9 cellular contexts compared by ENCODE assay signal in the genomic region with DNA sequence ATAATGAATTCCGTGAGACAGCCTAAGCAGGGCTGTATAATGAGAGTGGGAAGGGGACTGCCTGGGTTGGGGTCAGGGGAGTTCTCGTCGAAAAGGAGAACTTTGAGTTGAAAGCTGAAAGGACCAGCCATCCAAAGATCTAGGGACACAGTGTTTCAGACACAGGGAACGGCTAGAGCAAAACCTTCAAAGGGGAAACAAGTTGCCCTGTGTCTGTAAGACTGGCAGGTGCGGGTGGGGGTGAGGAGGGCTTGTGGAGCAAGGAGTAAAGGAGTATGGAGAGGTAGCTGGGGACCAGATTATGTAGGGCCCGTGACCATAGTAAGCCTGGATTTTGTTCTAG. TPM values are rescaled to one million over a fixed set of nuclear protein-coding genes. Genes with fewer than 3 reads are reported as not detected.
DNase-seq lines count a peak whose midpoint lies in the region; ATAC-seq and TF ChIP-seq lines count a peak whose summit lies in the region.
"Had no signal": no experiment of that assay in that cellular context is flagged by ENCODE, and none has a peak within 500 bp of the region (broad histone marks: within the 10 kb centered on the region; RNA-seq: fewer than 3 reads in every experiment).

No MANE protein-coding gene starts in this region.

- H3K9me2 ChIP-seq in OCI-LY7 (ENCODE audit: insufficient read depth, low read length), result no peaks in the 10 kb centered on the region

- intact Hi-C loops in OCI-LY7 (cut with micrococcal nuclease; ENCODE audit: unreplicated experiment), result no loop called here
- intact Hi-C loops in gastrocnemius medialis (cut with DNase I; ENCODE audit: low total_unique reads), result loop anchor here (10.0 kb wide), 2 partner anchors 255 to 365 kb away; a partner anchor contains a TSS

- BruUV-seq in OCI-LY7 (replicated peaks; lab: Mats Ljungman, UMichigan), result no TSS peak

- no peak for ATAC-seq in gastrocnemius medialis

- peak overlapping the region; percentile 94 for H3K4me3 ChIP-seq in OCI-LY7 (ENCODE audit: low read depth, low read length, poor library complexity, severe bottlenecking)
- H3K4me3 ChIP-seq in gastrocnemius medialis, result peak overlapping the region in 1 of 4 donors; percentile 88

- peaks cover 26% of the 10 kb centered on the region for H3K36me3 ChIP-seq in OCI-LY7 (ENCODE audit: insufficient read depth, low read length)
- H3K36me3 ChIP-seq in gastrocnemius medialis, result peaks cover 0 to 19% of the 10 kb centered on the region in 2 donors

- H3K27me3 Mint-ChIP-seq in T-helper 1 cell treated with Interleukin-12 subunit alpha and Interleukin-12 subunit beta and Interleukin-4 antibody, amounts not matched to agents 30 μg/mL and 1 μg/mL, for 36 hours (ENCODE audit: low read depth), result no peaks in the 10 kb centered on the region
- peaks cover 7% of the 10 kb centered on the region for H3K27me3 Mint-ChIP-seq in endothelial cell (ENCODE audit: unreplicated experiment)

- no peaks in the 10 kb centered on the region for H3K9me3 Mint-ChIP-seq in T-helper 1 cell treated with Interleukin-12 subunit alpha and Interleukin-12 subunit beta and Interleukin-4 antibody, amounts not matched to agents 30 μg/mL and 1 μg/mL, for 36 hours
- no peaks in the 10 kb centered on the region for H3K9me3 Mint-ChIP-seq in endothelial cell (ENCODE audit: unreplicated experiment)

- H3K4me1 ChIP-seq in OCI-LY7 (ENCODE audit: insufficient read depth, low read length, poor library complexity, severe bottlenecking) (peaks cover 37% of the 10 kb centered on the region), gastrocnemius medialis (peaks cover 31 to 33% of the 10 kb centered on the region in 2 donors)

- no peaks in the 10 kb centered on the region for H3K27me3 ChIP-seq in gastrocnemius medialis

- no peak for TF ChIP-seq POLR2A in gastrocnemius medialis (IDR thresholded peaks at IDR 0.05)

- H2AFZ ChIP-seq in OCI-LY7 (ENCODE audit: low read length), result no peak overlapping the region

- H3K4me1 Mint-ChIP-seq in T-helper 1 cell treated with Interleukin-12 subunit alpha and Interleukin-12 subunit beta and Interleukin-4 antibody, amounts not matched to agents 30 μg/mL and 1 μg/mL, for 36 hours (ENCODE audit: low read depth), result peaks cover 44% of the 10 kb centered on the region
- H3K4me1 Mint-ChIP-seq in endothelial cell (ENCODE audit: unreplicated experiment), result peaks cover 36% of the 10 kb centered on the region

- in situ Hi-C loops in gastrocnemius medialis (cut with MboI; ENCODE audit: low sequenced_read_pairs in 4 of 4), result loop anchor here in 3 of 4 donors (5.0 to 25.0 kb wide), 6 partner anchors 65 to 372 kb away; a partner anchor contains a TSS

- peaks cover 4% of the 10 kb centered on the region; the same call in 1 of the 2 replicates for H4K20me1 ChIP-seq in OCI-LY7 (ENCODE audit: insufficient read depth, low read length)

- CTCF ChIA-PET in OCI-LY7 (lab: Charles Lee; ENCODE audit: unreplicated experiment) (interaction anchor here (0.9 to 1.8 kb wide), 3 partner anchors 10 to 233 kb away, joined by 3 to 6 read pairs (median 3); no protein-coding TSS in a partner anchor), HEK293T (lab: Yijun Ruan, JAX) (no interaction called here)

- peak overlapping the region; percentile 77 for H3K4me2 ChIP-seq in OCI-LY7 (ENCODE audit: low read length)

- peak overlapping the region; percentile 87 for H3K27ac Mint-ChIP-seq in T-helper 1 cell treated with Interleukin-12 subunit alpha and Interleukin-12 subunit beta and Interleukin-4 antibody, amounts not matched to agents 30 μg/mL and 1 μg/mL, for 36 hours
- peak overlapping the region; percentile 93 for H3K27ac Mint-ChIP-seq in endothelial cell (ENCODE audit: unreplicated experiment)

- TF ChIP-seq CTCF in OCI-LY7 (conservative IDR thresholded peaks at IDR 0.05; ENCODE audit: low read length) (no peak), endothelial cell (IDR thresholded peaks at IDR 0.05; ENCODE audit: unreplicated experiment) (no peak), gastrocnemius medialis (IDR thresholded peaks at IDR 0.05 in 4 of 5, conservative IDR thresholded peaks at IDR 0.05 in 1 of 5) (no peak)

- H3K79me2 ChIP-seq in OCI-LY7 (ENCODE audit: insufficient read depth, low read depth, low read length), result peaks cover 28% of the 10 kb centered on the region

- H3K9me3 ChIP-seq in OCI-LY7 (ENCODE audit: low read length) (no peaks in the 10 kb centered on the region), gastrocnemius medialis (no peaks in the 10 kb centered on the region)

- DNase-seq in T-helper 1 cell (no peak), OCI-LY7 (ENCODE audit: low spot score) (no peak), endothelial cell (ENCODE audit: low spot score) (no peak), gastrocnemius medialis (no peak), mesenteric fat pad (ENCODE audit: low spot score) (no peak), HEK293T (ENCODE audit: extremely low spot score) (no peak), GF-D8 (lab: John Stamatoyannopoulos, UW) (no peak)
- DNase-seq: H7 had no signal

- peak overlapping the region; percentile 81 for H3K4me3 Mint-ChIP-seq in T-helper 1 cell treated with Interleukin-12 subunit alpha and Interleukin-12 subunit beta and Interleukin-4 antibody, amounts not matched to agents 30 μg/mL and 1 μg/mL, for 36 hours
- peak overlapping the region; percentile 67 for H3K4me3 Mint-ChIP-seq in endothelial cell (ENCODE audit: unreplicated experiment)

- H3K27ac ChIP-seq in OCI-LY7 (ENCODE audit: low read depth, low read length, poor library complexity, severe bottlenecking) (no peak overlapping the region), gastrocnemius medialis (peak overlapping the region in 3 of 4 donors; percentile 90 to 94 (median 90))

- H3K36me3 Mint-ChIP-seq in T-helper 1 cell treated with Interleukin-12 subunit alpha and Interleukin-12 subunit beta and Interleukin-4 antibody, amounts not matched to agents 30 μg/mL and 1 μg/mL, for 36 hours (ENCODE audit: low read depth), result peaks cover 34% of the 10 kb centered on the region
- H3K36me3 Mint-ChIP-seq in endothelial cell (ENCODE audit: low read depth, unreplicated experiment), result peaks cover 22% of the 10 kb centered on the region

- POLR2A ChIA-PET in OCI-LY7 (lab: Charles Lee) (interaction anchor here (0.6 to 2.1 kb wide), 5 partner anchors 8 to 160 kb away, joined by 4 to 14 read pairs (median 7); no protein-coding TSS in a partner anchor), HEK293T (lab: Yijun Ruan, JAX) (interaction anchor here (0.9 to 1.2 kb wide), 4 partner anchors 50 to 240 kb away, joined by 3 to 4 read pairs (median 3); a partner anchor contains a TSS)

TF ChIP-seq in HEK293T, 16 proteins besides CTCF, POLR2A, EP300 and RAD21:
- no peak for TF ChIP-seq FOXM1 (IDR thresholded peaks at IDR 0.05; ENCODE audit: borderline replicate concordance)
- no peak for TF ChIP-seq ARNT (IDR thresholded peaks at IDR 0.05)
- no peak for TF ChIP-seq L3MBTL2 (conservative IDR thresholded peaks at IDR 0.05)
- no peak for TF ChIP-seq ZNF384 (IDR thresholded peaks at IDR 0.05)
- no peak for TF ChIP-seq FOXA1 (IDR thresholded peaks at IDR 0.05)

RNA-seq across cellular contexts. Expression of a gene that starts 1.3 kb away (rescaled TPM):
- 188 and 250 TPM in 2 replicates for total RNA-seq in OCI-LY7 (2014; rRNA removed; shearing (Covaris generic))
- 130 TPM in 2 replicates for total RNA-seq in OCI-LY7 (2022)
- total RNA-seq in endothelial cell (ENCODE audit: unreplicated experiment), result 235 TPM
- 100 to 1,000 TPM; 180 to 244 (median 208) TPM for total RNA-seq in gastrocnemius medialis
- 168 TPM for total RNA-seq in mesenteric fat pad
